Comparison of ENCODE assay signal across 9 cellular contexts in genomic region chr17:73820686-73821448, GRCh38.
DNase-seq lines count a peak whose midpoint lies in the region; ATAC-seq and TF ChIP-seq lines count a peak whose summit lies in the region.
"Had no signal": no experiment of that assay in that cellular context is flagged by ENCODE, and none has a peak within 500 bp of the region (broad histone marks: within the 10 kb centered on the region; RNA-seq: fewer than 3 reads in every experiment).

No MANE protein-coding gene starts in this region.

- no peak overlapping the region for H2BK12ac ChIP-seq in mesenchymal stem cell (ENCODE audit: low read length in 2 of 2)

- peaks cover 5% of the 10 kb centered on the region for H3K9me3 ChIP-seq in neural progenitor cell (ENCODE audit: low read depth)
- no peaks in the 10 kb centered on the region for H3K9me3 ChIP-seq in mesenchymal stem cell (ENCODE audit: control insufficient read depth, low read length)

- H2BK5ac ChIP-seq in mesenchymal stem cell (ENCODE audit: low read depth, low read length, poor library complexity, severe bottlenecking): no peak overlapping the region

- 31% methylated on average over 20 of the region's 20 CpGs for WGBS in mesenchymal stem cell

- no peaks in the 10 kb centered on the region for H3K36me3 ChIP-seq in neural progenitor cell
- H3K36me3 ChIP-seq in mesenchymal stem cell (ENCODE audit: control insufficient read depth in 1 of 2, insufficient read depth in 2 of 2, low read depth in 1 of 2, low read length in 2 of 2): no peaks in the 10 kb centered on the region

- H3K4me1 ChIP-seq in neural progenitor cell: peaks cover 30% of the 10 kb centered on the region
- H3K4me1 ChIP-seq in mesenchymal stem cell (ENCODE audit: control insufficient read depth, insufficient read depth, low read depth, low read length): no peaks in the 10 kb centered on the region

- H3K18ac ChIP-seq in mesenchymal stem cell (ENCODE audit: low read depth in 1 of 2, low read length in 2 of 2): no peak overlapping the region

- ATAC-seq in GM19328 (IDR thresholded peaks at IDR 0.05; ENCODE audit: unreplicated experiment): no peak
- ATAC-seq in stimulated activated naive CD8-positive, alpha-beta T cell treated with anti-CD3 and anti-CD28 coated beads, Interleukin-15, Interleukin-2, amounts not matched to agents 100 U/mL and 50 U/mL, for 24 hours: no peak

- no peak overlapping the region for H4K8ac ChIP-seq in mesenchymal stem cell (ENCODE audit: low read length)

- H3K79me1 ChIP-seq in mesenchymal stem cell (replicated peaks; ENCODE audit: low read length, poor library complexity, severe bottlenecking): no peaks in the 10 kb centered on the region

- CTCF ChIA-PET in activated naive CD4-positive, alpha-beta T cell treated with anti-CD3 and anti-CD28 coated beads for 36 hours (lab: Charles Lee): no interaction called here

- peaks cover 21% of the 10 kb centered on the region for H3F3A ChIP-seq in neural progenitor cell (ENCODE audit: low read depth)

- H3K14ac ChIP-seq in mesenchymal stem cell (ENCODE audit: low read length in 2 of 2): no peak overlapping the region

- no peak for DNase-seq in GM10266 (ENCODE audit: extremely low spot score)
- no peak for DNase-seq in LNCaP clone FGC (ENCODE audit: low read depth)
- DNase-seq in ecto neural progenitor cell (ENCODE audit: low spot score): peak; percentile 78
- peak; percentile 86 for DNase-seq in neural progenitor cell (ENCODE audit: low spot score)
- DNase-seq in activated naive CD4-positive, alpha-beta T cell treated with anti-CD3 and anti-CD28 coated beads for 36 hours: no peak
- no peak for DNase-seq in stimulated activated naive CD8-positive, alpha-beta T cell treated with anti-CD3 and anti-CD28 coated beads, Interleukin-15, Interleukin-2, amounts not matched to agents 100 U/mL and 50 U/mL, for 24 hours
- no peak for DNase-seq in mesenchymal stem cell
- DNase-seq: T1000 had no signal

- no peak overlapping the region for H2BK15ac ChIP-seq in mesenchymal stem cell (ENCODE audit: low read depth, poor library complexity, severe bottlenecking)

- H4K91ac ChIP-seq in mesenchymal stem cell (ENCODE audit: low read length): no peak overlapping the region

- TF ChIP-seq CTCF in GM10266 (IDR thresholded peaks at IDR 0.05; ENCODE audit: control insufficient read depth, insufficient read depth, low read depth, missing control alignments): peak; percentile 20
- peak; percentile 28; the same call in 1 of the 2 replicates for TF ChIP-seq CTCF in LNCaP clone FGC (IDR thresholded peaks at IDR 0.05; ENCODE audit: control insufficient read depth, extremely low read depth, insufficient read depth)
- peak; percentile 57 for TF ChIP-seq CTCF in neural progenitor cell (IDR thresholded peaks at IDR 0.05)

- H2BK120ac ChIP-seq in mesenchymal stem cell (ENCODE audit: low read depth, low read length): no peak overlapping the region

- no peaks in the 10 kb centered on the region for H4K20me1 ChIP-seq in neural progenitor cell (ENCODE audit: low read depth)

- H3K4me1 Mint-ChIP-seq in neural progenitor cell: peaks cover 45% of the 10 kb centered on the region
- peaks cover 25% of the 10 kb centered on the region for H3K4me1 Mint-ChIP-seq in activated naive CD4-positive, alpha-beta T cell treated with anti-CD3 and anti-CD28 coated beads for 36 hours (ENCODE audit: low read depth)

- H3K27me3 ChIP-seq in neural progenitor cell (no peaks in the 10 kb centered on the region), mesenchymal stem cell (ENCODE audit: control insufficient read depth in 1 of 2, insufficient read depth in 1 of 2, low read length in 2 of 2) (peaks cover 0 to 40% of the 10 kb centered on the region in 2 experiments)

- H3K9ac ChIP-seq in neural progenitor cell (no peak overlapping the region), mesenchymal stem cell (ENCODE audit: low read length) (no peak overlapping the region)

- H3K36me3 Mint-ChIP-seq in neural progenitor cell: peaks cover 4% of the 10 kb centered on the region
- H3K36me3 Mint-ChIP-seq in activated naive CD4-positive, alpha-beta T cell treated with anti-CD3 and anti-CD28 coated beads for 36 hours (ENCODE audit: low read depth): no peaks in the 10 kb centered on the region

- H3K27ac ChIP-seq in neural progenitor cell: no peak overlapping the region
- no peak overlapping the region for H3K27ac ChIP-seq in mesenchymal stem cell (ENCODE audit: low read length, poor library complexity, severe bottlenecking)

- peaks cover 16% of the 10 kb centered on the region for H3K9me3 Mint-ChIP-seq in neural progenitor cell
- H3K9me3 Mint-ChIP-seq in activated naive CD4-positive, alpha-beta T cell treated with anti-CD3 and anti-CD28 coated beads for 36 hours: peaks cover 3% of the 10 kb centered on the region

- H2AFZ ChIP-seq in neural progenitor cell (replicated peaks) (peak overlapping the region; percentile 44), mesenchymal stem cell (ENCODE audit: low read depth, low read length) (no peak overlapping the region)

- H3K4me3 ChIP-seq in LNCaP clone FGC (ENCODE audit: low read depth, low read length): no peak overlapping the region
- no peak overlapping the region for H3K4me3 ChIP-seq in neural progenitor cell
- H3K4me3 ChIP-seq in mesenchymal stem cell (ENCODE audit: insufficient read depth in 1 of 2, low read depth in 1 of 2, low read length in 2 of 2): no peak overlapping the region

- peak overlapping the region; percentile 54 for H3K27ac Mint-ChIP-seq in neural progenitor cell
- no peak overlapping the region for H3K27ac Mint-ChIP-seq in activated naive CD4-positive, alpha-beta T cell treated with anti-CD3 and anti-CD28 coated beads for 36 hours

- H3K27me3 Mint-ChIP-seq in neural progenitor cell (ENCODE audit: insufficient read depth, low read depth): peaks cover 9% of the 10 kb centered on the region
- H3K27me3 Mint-ChIP-seq in activated naive CD4-positive, alpha-beta T cell treated with anti-CD3 and anti-CD28 coated beads for 36 hours (ENCODE audit: low read depth): peaks cover 3% of the 10 kb centered on the region

- no peak overlapping the region for H3K4ac ChIP-seq in mesenchymal stem cell (ENCODE audit: low read depth in 1 of 2, low read length in 2 of 2)

- H3K23ac ChIP-seq in mesenchymal stem cell (ENCODE audit: low read length in 2 of 2): no peak overlapping the region

- H3K4me2 ChIP-seq in neural progenitor cell: peak overlapping the region; percentile 51
- no peak overlapping the region for H3K4me2 ChIP-seq in mesenchymal stem cell (ENCODE audit: low read length, poor library complexity, severe bottlenecking)

- intact Hi-C loops in activated naive CD4-positive, alpha-beta T cell treated with anti-CD3 and anti-CD28 coated beads for 36 hours (cut with micrococcal nuclease): loop anchor here (10.0 kb wide), 1 partner anchor 226 kb away; no protein-coding TSS in a partner anchor

- no peak overlapping the region for H3K4me3 Mint-ChIP-seq in neural progenitor cell
- H3K4me3 Mint-ChIP-seq in activated naive CD4-positive, alpha-beta T cell treated with anti-CD3 and anti-CD28 coated beads for 36 hours: no peak overlapping the region

- H2AK5ac ChIP-seq in mesenchymal stem cell (ENCODE audit: low read length, severe bottlenecking): no peak overlapping the region

- no peaks in the 10 kb centered on the region for H3K79me2 ChIP-seq in neural progenitor cell (ENCODE audit: low read depth)

Comparison
In these comparisons a context has a peak if more than half of its experiments do, and no peak if none do; other contexts are left out.
1. DNase-seq: peak in ecto neural progenitor cell (single experiment) and neural progenitor cell (single experiment); none in GM10266 (single experiment), LNCaP clone FGC (single experiment), activated naive CD4-positive, alpha-beta T cell treated with anti-CD3 and anti-CD28 coated beads for 36 hours (single experiment), stimulated activated naive CD8-positive, alpha-beta T cell treated with anti-CD3 and anti-CD28 coated beads, Interleukin-15, Interleukin-2, amounts not matched to agents 100 U/mL and 50 U/mL, for 24 hours (single experiment) and mesenchymal stem cell (single experiment).
2. Peak in every context shown above with its lines, with median percentiles within 50 percentile points of each other: CTCF ChIP-seq.